In the genomic region with DNA sequence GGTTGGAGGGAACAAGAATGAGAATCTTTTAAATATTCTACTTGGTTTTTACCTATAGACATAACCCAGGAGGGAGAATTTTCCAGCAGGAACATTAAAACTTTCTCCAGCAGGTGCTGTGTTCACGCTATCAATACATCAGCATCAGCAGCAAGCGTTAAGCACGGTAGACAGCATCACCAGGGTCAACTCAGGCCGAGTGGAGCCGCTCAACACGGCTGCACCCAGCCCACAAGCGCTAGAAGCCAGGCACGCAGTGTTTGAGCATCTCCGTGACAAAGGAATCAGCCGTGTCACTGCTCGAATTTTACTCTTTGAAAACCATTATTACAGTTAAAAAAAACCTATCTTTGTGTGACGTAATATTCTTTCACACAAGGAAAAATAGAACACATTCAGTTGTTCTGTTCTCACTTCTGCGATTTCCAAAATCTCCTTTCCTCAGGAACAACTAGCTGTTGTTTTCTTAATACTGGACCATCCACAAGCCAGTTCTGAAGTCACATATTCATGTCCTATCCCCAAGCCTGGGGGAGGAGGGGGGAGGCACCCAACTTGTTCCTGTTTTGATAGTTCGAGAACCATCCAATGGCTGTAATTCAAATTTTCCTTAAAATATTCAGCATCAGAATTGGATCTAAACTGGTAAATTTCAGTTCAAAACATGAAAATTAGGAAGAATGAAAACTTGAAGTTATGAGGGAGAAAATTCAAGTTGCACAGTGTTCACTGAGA, we compare ENCODE assay signal across 22 cellular contexts.
"Had no signal": no experiment of that assay in that cellular context is flagged by ENCODE, and none has a peak within 500 bp of the region (broad histone marks: within the 10 kb centered on the region; RNA-seq: fewer than 3 reads in every experiment).

No MANE protein-coding gene starts in this region.

- H3K4me3 Mint-ChIP-seq: mesothelial cell of epicardium; natural killer cell treated with Interleukin-12 subunit alpha and Interleukin-12 subunit beta and Interleukin-15 and Interleukin-18, amount 100 ng/mL, for 72 hours; neural progenitor cell; stimulated activated naive B cell treated with anti-CD40 and anti-IgM and Interleukin-4, amounts not matched to agents 10 μg/mL and 1 μg/mL and 100 μg/mL, for 72 hours; stimulated activated naive CD8-positive, alpha-beta T cell treated with anti-CD3 and anti-CD28 coated beads, Interleukin-15, amount 100 ng/mL, for 72 hours had no signal

- H3K36me3 ChIP-seq: neural progenitor cell, thoracic aorta, transverse colon had no signal

- H3K27me3 ChIP-seq: neural progenitor cell, transverse colon had no signal

- H3K9me3 ChIP-seq: psoas muscle, spleen, thoracic aorta, transverse colon had no signal

- H3K36me3 Mint-ChIP-seq: natural killer cell treated with Interleukin-12 subunit alpha and Interleukin-12 subunit beta and Interleukin-15 and Interleukin-18, amount 100 ng/mL, for 72 hours; neural progenitor cell; stimulated activated naive B cell treated with anti-CD40 and anti-IgM and Interleukin-4, amounts not matched to agents 10 μg/mL and 1 μg/mL and 100 μg/mL, for 72 hours had no signal

- ATAC-seq: foreskin keratinocyte; natural killer cell treated with Interleukin-12 subunit alpha and Interleukin-12 subunit beta and Interleukin-15 and Interleukin-18, amount 100 ng/mL, for 72 hours; psoas muscle; sciatic nerve; stimulated activated naive B cell treated with anti-CD40 and anti-IgM and Interleukin-4, amounts not matched to agents 10 μg/mL and 1 μg/mL and 100 μg/mL, for 72 hours; stimulated activated naive CD8-positive, alpha-beta T cell treated with anti-CD3 and anti-CD28 coated beads, Interleukin-15, amount 100 ng/mL, for 72 hours had no signal

- H3K27ac Mint-ChIP-seq: mesothelial cell of epicardium; natural killer cell treated with Interleukin-12 subunit alpha and Interleukin-12 subunit beta and Interleukin-15 and Interleukin-18, amount 100 ng/mL, for 72 hours; neural progenitor cell; stimulated activated naive B cell treated with anti-CD40 and anti-IgM and Interleukin-4, amounts not matched to agents 10 μg/mL and 1 μg/mL and 100 μg/mL, for 72 hours had no signal

- H3K4me1 Mint-ChIP-seq: mesothelial cell of epicardium; neural progenitor cell; stimulated activated naive B cell treated with anti-CD40 and anti-IgM and Interleukin-4, amounts not matched to agents 10 μg/mL and 1 μg/mL and 100 μg/mL, for 72 hours; stimulated activated naive CD8-positive, alpha-beta T cell treated with anti-CD3 and anti-CD28 coated beads, Interleukin-15, amount 100 ng/mL, for 72 hours had no signal

- DNase-seq: dermis blood vessel endothelial cell; foreskin keratinocyte; kidney glomerular epithelial cell; mammary epithelial cell; nucleus accumbens; psoas muscle; retina; spleen; stimulated activated CD4-positive, alpha-beta T cell treated with anti-CD3 and anti-CD28 coated beads, Interleukin-15, amount 100 ng/mL, for 24 hours; stimulated activated CD4-positive, alpha-beta T cell treated with anti-CD3 and anti-CD28 coated beads, Interleukin-1b, Interleukin-23, amount 100 ng/mL, for 48 hours; stimulated activated CD4-positive, alpha-beta T cell treated with anti-CD3 and anti-CD28 coated beads, Interleukin-4, amount 100 ng/mL, for 24 hours; stimulated activated naive B cell treated with anti-CD40 and anti-IgM and Interleukin-4, amounts not matched to agents 10 μg/mL and 1 μg/mL and 100 μg/mL, for 72 hours; stimulated activated naive CD8-positive, alpha-beta T cell treated with anti-CD3 and anti-CD28 coated beads, Interleukin-15, amount 100 ng/mL, for 72 hours; substantia nigra; transverse colon had no signal

- H3K4me3 ChIP-seq: hepatocyte, neural progenitor cell, psoas muscle, spleen, thoracic aorta, transverse colon had no signal

- H3K9me3 Mint-ChIP-seq: natural killer cell treated with Interleukin-12 subunit alpha and Interleukin-12 subunit beta and Interleukin-15 and Interleukin-18, amount 100 ng/mL, for 72 hours; neural progenitor cell; stimulated activated naive B cell treated with anti-CD40 and anti-IgM and Interleukin-4, amounts not matched to agents 10 μg/mL and 1 μg/mL and 100 μg/mL, for 72 hours; stimulated activated naive CD8-positive, alpha-beta T cell treated with anti-CD3 and anti-CD28 coated beads, Interleukin-15, amount 100 ng/mL, for 72 hours had no signal

- H3K27ac ChIP-seq: foreskin keratinocyte, hepatocyte, neural progenitor cell, parathyroid adenoma, psoas muscle, spleen, thoracic aorta, transverse colon had no signal

- H3K4me1 ChIP-seq: foreskin keratinocyte, neural progenitor cell, parathyroid adenoma, psoas muscle, spleen, transverse colon had no signal
